ENCODE assay signal across 2 cellular contexts in genomic region chr20:45813006-45813340, GRCh38.
TF ChIP-seq lines count a peak whose summit lies in the region.

No MANE protein-coding gene starts in this region.

TF ChIP-seq in A549, 52 proteins besides CTCF, POLR2A, EP300 and RAD21:
- TF ChIP-seq CHD4 (IDR thresholded peaks at IDR 0.05; ENCODE audit: borderline replicate concordance) (no peak), FOSB (CRISPR knock-in tag; IDR thresholded peaks at IDR 0.05) (no peak), FOSL2 (IDR thresholded peaks at IDR 0.05) (no peak), FOSL2 (CRISPR knock-in tag; IDR thresholded peaks at IDR 0.05) (no peak), ESRRA (IDR thresholded peaks at IDR 0.05; ENCODE audit: borderline replicate concordance, low read length) (no peak), HOXA7 (CRISPR knock-in tag; IDR thresholded peaks at IDR 0.05) (no peak), CBX2 (IDR thresholded peaks at IDR 0.05; ENCODE audit: borderline replicate concordance, low read depth) (no peak), RFX5 (IDR thresholded peaks at IDR 0.05) (no peak), POLR2AphosphoS2 (conservative IDR thresholded peaks at IDR 0.05; ENCODE audit: low read length) (no peak), HOXB5 (CRISPR knock-in tag; IDR thresholded peaks at IDR 0.05) (no peak)

TF ChIP-seq in GM12878, 131 proteins besides CTCF, POLR2A, EP300 and RAD21:
- TF ChIP-seq ZNF384 (IDR thresholded peaks at IDR 0.05; ENCODE audit: borderline replicate concordance, low read depth, low read length) (no peak), HSF1 (IDR thresholded peaks at IDR 0.05; ENCODE audit: low read depth, low read length) (0 out of 2 replicates have a peak, but pooled peaks have one; percentile 31), TCF12 (IDR thresholded peaks at IDR 0.05; ENCODE audit: low read depth, low read length) (no peak), MAX (IDR thresholded peaks at IDR 0.05; ENCODE audit: low read depth, low read length) (no peak), USF2 (IDR thresholded peaks at IDR 0.05; ENCODE audit: borderline replicate concordance, low read depth, low read length) (no peak)
- TF ChIP-seq, protein P1, sequence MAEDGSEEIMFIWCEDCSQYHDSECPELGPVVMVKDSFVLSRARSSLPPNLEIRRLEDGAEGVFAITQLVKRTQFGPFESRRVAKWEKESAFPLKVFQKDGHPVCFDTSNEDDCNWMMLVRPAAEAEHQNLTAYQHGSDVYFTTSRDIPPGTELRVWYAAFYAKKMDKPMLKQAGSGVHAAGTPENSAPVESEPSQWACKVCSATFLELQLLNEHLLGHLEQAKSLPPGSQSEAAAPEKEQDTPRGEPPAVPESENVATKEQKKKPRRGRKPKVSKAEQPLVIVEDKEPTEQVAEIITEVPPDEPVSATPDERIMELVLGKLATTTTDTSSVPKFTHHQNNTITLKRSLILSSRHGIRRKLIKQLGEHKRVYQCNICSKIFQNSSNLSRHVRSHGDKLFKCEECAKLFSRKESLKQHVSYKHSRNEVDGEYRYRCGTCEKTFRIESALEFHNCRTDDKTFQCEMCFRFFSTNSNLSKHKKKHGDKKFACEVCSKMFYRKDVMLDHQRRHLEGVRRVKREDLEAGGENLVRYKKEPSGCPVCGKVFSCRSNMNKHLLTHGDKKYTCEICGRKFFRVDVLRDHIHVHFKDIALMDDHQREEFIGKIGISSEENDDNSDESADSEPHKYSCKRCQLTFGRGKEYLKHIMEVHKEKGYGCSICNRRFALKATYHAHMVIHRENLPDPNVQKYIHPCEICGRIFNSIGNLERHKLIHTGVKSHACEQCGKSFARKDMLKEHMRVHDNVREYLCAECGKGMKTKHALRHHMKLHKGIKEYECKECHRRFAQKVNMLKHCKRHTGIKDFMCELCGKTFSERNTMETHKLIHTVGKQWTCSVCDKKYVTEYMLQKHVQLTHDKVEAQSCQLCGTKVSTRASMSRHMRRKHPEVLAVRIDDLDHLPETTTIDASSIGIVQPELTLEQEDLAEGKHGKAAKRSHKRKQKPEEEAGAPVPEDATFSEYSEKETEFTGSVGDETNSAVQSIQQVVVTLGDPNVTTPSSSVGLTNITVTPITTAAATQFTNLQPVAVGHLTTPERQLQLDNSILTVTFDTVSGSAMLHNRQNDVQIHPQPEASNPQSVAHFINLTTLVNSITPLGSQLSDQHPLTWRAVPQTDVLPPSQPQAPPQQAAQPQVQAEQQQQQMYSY (CRISPR knock-in tag; IDR thresholded peaks at IDR 0.05) = no peak
